Comparison of ENCODE assay signal across 26 cellular contexts in genomic region chr6:17846762-17847161, GRCh38.
"Had no signal": no experiment of that assay in that cellular context is flagged by ENCODE, and none has a peak within 500 bp of the region (broad histone marks: within the 10 kb centered on the region; RNA-seq: fewer than 3 reads in every experiment).

No MANE protein-coding gene starts in this region.

- H3K4me3 Mint-ChIP-seq: mesothelial cell of epicardium had no signal

- H3K4me1 ChIP-seq: gastrocnemius medialis had no signal

- H3K4me3 ChIP-seq: coronary artery, dorsolateral prefrontal cortex, esophagus squamous epithelium, gastrocnemius medialis, heart right ventricle, left lung, lower lobe of right lung, mucosa of descending colon had no signal

- DNase-seq: dorsolateral prefrontal cortex; effector CD4-positive, alpha-beta T cell; effector memory CD4-positive, alpha-beta T cell; erythroblast; esophagus squamous epithelium; foreskin fibroblast; foreskin melanocyte; gastrocnemius medialis; glutamatergic neuron; head of caudate nucleus; heart right ventricle; hippocampal formation; left cardiac atrium; left lung; left ventricle myocardium superior; lower lobe of right lung; mesenchymal stem cell; mucosa of descending colon had no signal

- H3K9me3 Mint-ChIP-seq: mesothelial cell of epicardium had no signal

- H3K27ac ChIP-seq: epithelial cell of prostate, esophagus squamous epithelium, heart right ventricle, left lung, lower lobe of right lung had no signal

- FAIRE-seq: colon, endometrium, islet of Langerhans, keratinocyte had no signal

- H3K27me3 ChIP-seq: dorsolateral prefrontal cortex, esophagus squamous epithelium, gastrocnemius medialis, heart right ventricle, left lung had no signal

- H3K27ac Mint-ChIP-seq: mesothelial cell of epicardium had no signal

- ATAC-seq: esophagus mucosa, gastrocnemius medialis, left cardiac atrium, left lung, left ventricle myocardium superior, lower lobe of right lung, mucosa of descending colon had no signal

- H3K9me3 ChIP-seq: esophagus squamous epithelium, gastrocnemius medialis, heart right ventricle, left lung, lower lobe of right lung, mucosa of descending colon had no signal
